19 cellular contexts compared by ENCODE assay signal in genomic region chr11:65776710-65777141, GRCh38. TPM values are rescaled to one million over a fixed set of nuclear protein-coding genes. Genes with fewer than 3 reads are reported as not detected.
DNase-seq lines count a peak whose midpoint lies in the region; ATAC-seq, FAIRE-seq and TF ChIP-seq lines count a peak whose summit lies in the region.
"Had no signal": no experiment of that assay in that cellular context is flagged by ENCODE, and none has a peak within 500 bp of the region (broad histone marks: within the 10 kb centered on the region; RNA-seq: fewer than 3 reads in every experiment).

No MANE protein-coding gene starts in this region.

- no peaks in the 10 kb centered on the region for H3K79me2 ChIP-seq in OCI-LY7 (ENCODE audit: insufficient read depth, low read depth, low read length)
- H3K79me2 ChIP-seq in osteoblast (ENCODE audit: insufficient read depth, low read length), result peaks cover 35% of the 10 kb centered on the region

- H3K9me3 ChIP-seq in A673 (ENCODE audit: low read depth, low read length, poor library complexity, severe bottlenecking) (no peaks in the 10 kb centered on the region), OCI-LY7 (ENCODE audit: low read length) (no peaks in the 10 kb centered on the region), psoas muscle (no peaks in the 10 kb centered on the region), small intestine (ENCODE audit: control insufficient read depth, low read depth) (no peaks in the 10 kb centered on the region), osteoblast (ENCODE audit: low read depth, low read length) (no peaks in the 10 kb centered on the region)

- BruUV-seq in A673 (replicated peaks; lab: Mats Ljungman, UMichigan), result TSS peak; percentile 7
- BruUV-seq in OCI-LY7 (replicated peaks; lab: Mats Ljungman, UMichigan), result TSS peak; percentile 35

- POLR2A ChIA-PET in A673 (lab: Charles Lee; ENCODE audit: low non-redundant PET), result interaction anchor here (0.6 kb wide), 1 partner anchor 217 kb away, joined by 3 read pairs; no protein-coding TSS in a partner anchor
- POLR2A ChIA-PET in OCI-LY7 (lab: Charles Lee), result interaction anchor here (0.5 to 0.7 kb wide), 2 partner anchors 26 to 114 kb away, joined by 3 read pairs; no protein-coding TSS in a partner anchor

- H3K4me1 ChIP-seq in A673 (ENCODE audit: insufficient read depth, low read length, poor library complexity, severe bottlenecking), result peaks cover 8% of the 10 kb centered on the region
- peaks cover 10% of the 10 kb centered on the region for H3K4me1 ChIP-seq in OCI-LY7 (ENCODE audit: insufficient read depth, low read length, poor library complexity, severe bottlenecking)
- H3K4me1 ChIP-seq in psoas muscle, result peaks cover 20% of the 10 kb centered on the region
- peaks cover 3 to 4% of the 10 kb centered on the region in 2 donors for H3K4me1 ChIP-seq in small intestine (ENCODE audit: control insufficient read depth in 2 of 2, insufficient read depth in 1 of 2, low read depth in 1 of 2, low read length in 1 of 2)
- peaks cover 5% of the 10 kb centered on the region for H3K4me1 ChIP-seq in osteoblast (ENCODE audit: insufficient read depth, low read length)

- H3K4me2 ChIP-seq in OCI-LY7 (ENCODE audit: low read length) (no peak overlapping the region), osteoblast (ENCODE audit: insufficient read depth, low read length) (no peak overlapping the region)

- H3K36me3 ChIP-seq in A673 (ENCODE audit: insufficient read depth, low read length, poor library complexity, severe bottlenecking), result peaks cover 23% of the 10 kb centered on the region
- H3K36me3 ChIP-seq in OCI-LY7 (ENCODE audit: insufficient read depth, low read length), result peaks cover 3% of the 10 kb centered on the region; the same call in 1 of the 2 replicates
- H3K36me3 ChIP-seq in psoas muscle (ENCODE audit: insufficient read depth in 1 of 2, low read depth in 1 of 2), result peaks cover 0 to 33% of the 10 kb centered on the region in 2 donors
- peaks cover 0 to 4% of the 10 kb centered on the region in 2 donors for H3K36me3 ChIP-seq in small intestine (ENCODE audit: control insufficient read depth in 2 of 2, insufficient read depth in 2 of 2, low read length in 2 of 2)
- peaks cover 9% of the 10 kb centered on the region for H3K36me3 ChIP-seq in osteoblast (ENCODE audit: insufficient read depth, low read length)
- H3K36me3 ChIP-seq: cardiac muscle cell had no signal

- no peak for ATAC-seq in psoas muscle
- ATAC-seq: right cardiac atrium, Right ventricle myocardium inferior, T-cell, WTC11 had no signal

- H3K4me3 ChIP-seq in A673 (ENCODE audit: low read depth, low read length, poor library complexity, severe bottlenecking), result no peak overlapping the region
- H3K4me3 ChIP-seq in OCI-LY7 (ENCODE audit: low read depth, low read length, poor library complexity, severe bottlenecking), result no peak overlapping the region
- no peak overlapping the region for H3K4me3 ChIP-seq in psoas muscle
- H3K4me3 ChIP-seq in small intestine (ENCODE audit: low read depth in 1 of 2, low read length in 2 of 2), result no peak overlapping the region
- no peak overlapping the region for H3K4me3 ChIP-seq in osteoblast (ENCODE audit: insufficient read depth, low read length)
- H3K4me3 ChIP-seq: cardiac muscle cell, lung had no signal

- DNase-seq in A673 (ENCODE audit: low spot score) (no peak), OCI-LY7 (ENCODE audit: low spot score) (no peak), epithelial cell of prostate (ENCODE audit: low read depth, low spot score) (no peak), psoas muscle (no peak), NCI-H69 (lab: John Stamatoyannopoulos, UW) (no peak), small intestine (no peak), HPDE6-E6E7 (ENCODE audit: extremely low spot score) (no peak), osteoblast (ENCODE audit: insufficient read length, low spot score, missing footprints) (no peak)
- DNase-seq: activated naive CD4-positive, alpha-beta T cell treated with anti-CD3 and anti-CD28 coated beads, Interleukin-2, amount 50 U/mL, for 16 hours; effector CD4-positive, alpha-beta T cell; NCI-H1105; right cardiac atrium; stimulated activated CD4-positive, alpha-beta T cell treated with anti-CD3 and anti-CD28 coated beads, Interleukin-4, amount 100 ng/mL, for 24 hours; T-cell had no signal

- 80 to 92% (median 84%) methylated on average over 8 of the region's 8 CpGs for WGBS in psoas muscle, 3 donors
- WGBS in small intestine, 3 donors, result 81 to 87% (median 86%) methylated on average over 8 of the region's 8 CpGs

- H2AFZ ChIP-seq in OCI-LY7 (ENCODE audit: low read length) (no peak overlapping the region), osteoblast (ENCODE audit: low read length) (no peak overlapping the region)

- H4K20me1 ChIP-seq in OCI-LY7 (ENCODE audit: insufficient read depth, low read length), result peaks cover 5% of the 10 kb centered on the region; the same call in 1 of the 2 replicates
- peaks cover 37% of the 10 kb centered on the region for H4K20me1 ChIP-seq in osteoblast (ENCODE audit: insufficient read depth, low read length)

- intact Hi-C loops in A673 (cut with micrococcal nuclease; ENCODE audit: unreplicated experiment) (no loop called here), OCI-LY7 (cut with micrococcal nuclease; ENCODE audit: unreplicated experiment) (no loop called here), psoas muscle (cut with DNase I) (loop anchor here in 1 of 2 donors (5.0 kb wide), 1 partner anchor 211 kb away; no protein-coding TSS in a partner anchor)

- no peak overlapping the region for H3K27ac ChIP-seq in A673 (ENCODE audit: low read depth, low read length, poor library complexity, severe bottlenecking)
- H3K27ac ChIP-seq in OCI-LY7 (ENCODE audit: low read depth, low read length, poor library complexity, severe bottlenecking), result no peak overlapping the region
- peak overlapping the region; percentile 17 for H3K27ac ChIP-seq in epithelial cell of prostate
- H3K27ac ChIP-seq in psoas muscle, result peak overlapping the region; percentile 23
- H3K27ac ChIP-seq in small intestine (ENCODE audit: low read depth in 1 of 2, low read length in 1 of 2), result peak overlapping the region in 1 of 2 donors; percentile 22
- H3K27ac ChIP-seq in osteoblast (ENCODE audit: low read depth, low read length), result no peak overlapping the region
- H3K27ac ChIP-seq: cardiac muscle cell had no signal

- FAIRE-seq in small intestine (lab: Jason Lieb, UNC), result no peak
- FAIRE-seq: urothelium cell line had no signal

- CTCF ChIA-PET in A673 (lab: Charles Lee), result no interaction called here
- CTCF ChIA-PET in OCI-LY7 (lab: Charles Lee; ENCODE audit: unreplicated experiment), result interaction anchor here (0.5 kb wide), 1 partner anchor 36 kb away, joined by 4 read pairs; no protein-coding TSS in a partner anchor

- no peaks in the 10 kb centered on the region for H3K9me2 ChIP-seq in OCI-LY7 (ENCODE audit: insufficient read depth, low read length)

- H3K27me3 ChIP-seq in A673 (replicated peaks; ENCODE audit: insufficient read depth, low read depth, low read length, poor library complexity) (no peaks in the 10 kb centered on the region), psoas muscle (ENCODE audit: insufficient read depth in 3 of 3, low read length in 2 of 3) (no peaks in the 10 kb centered on the region), small intestine (ENCODE audit: control insufficient read depth in 2 of 2, insufficient read depth in 2 of 2, low read length in 2 of 2) (no peaks in the 10 kb centered on the region), osteoblast (ENCODE audit: insufficient read depth, low read length) (no peaks in the 10 kb centered on the region)
- H3K27me3 ChIP-seq: cardiac muscle cell had no signal

- no peak for TF ChIP-seq CTCF in A673 (conservative IDR thresholded peaks at IDR 0.05; ENCODE audit: low read depth, low read length)
- no peak for TF ChIP-seq CTCF in OCI-LY7 (conservative IDR thresholded peaks at IDR 0.05; ENCODE audit: low read length)
- no peak for TF ChIP-seq CTCF in psoas muscle (IDR thresholded peaks at IDR 0.05)
- TF ChIP-seq CTCF in osteoblast (IDR thresholded peaks at IDR 0.05; ENCODE audit: extremely low read depth, low read depth, low read length), result no peak

RNA-seq across cellular contexts. Expression of gene AP5B1, which starts 4.0 kb away (rescaled TPM):
- total RNA-seq in A673 (2021) (22.5 and 22.8 TPM in 2 replicates), OCI-LY7 (2022) (23.9 and 25.6 TPM in 2 replicates), psoas muscle (10 to 100 TPM in 2 of 4 donors, 1 to 10 TPM in 2; 8.8 to 16.3 (median 12.7) TPM), osteoblast (15.3 and 18.1 TPM in 2 replicates)
- total RNA-seq in OCI-LY7 (2014; rRNA removed; shearing (Covaris generic)), result 10.2 and 12.9 TPM in 2 replicates
- polyA plus RNA-seq in psoas muscle (10 to 100 TPM in 1 of 3 donors, 1 to 10 TPM in 2; 6.1 to 20.5 (median 6.4) TPM), small intestine (1 to 10 TPM; 6.9 to 9.5 (median 8.6) TPM)

RNA-seq across cellular contexts. Expression of gene OVOL1, which starts 10.1 kb away (rescaled TPM):
- total RNA-seq in A673 (2021), result not detected in 2 replicates
- 0.15 TPM in 1 of 2 replicates, not detected in the other for total RNA-seq in OCI-LY7 (2014; rRNA removed; shearing (Covaris generic))
- total RNA-seq in OCI-LY7 (2022), result not detected in 2 replicates
- total RNA-seq in psoas muscle, result not detected
- under 1 TPM in 1 of 3 donors, not detected in 2; 0.01 TPM for polyA plus RNA-seq in psoas muscle
- 10 to 100 TPM; 11.9 to 23.9 (median 16.2) TPM for polyA plus RNA-seq in small intestine
- total RNA-seq in osteoblast, result not detected in 2 replicates
- total RNA-seq: right cardiac atrium, Right ventricle myocardium inferior had no signal
- polyA plus RNA-seq: right cardiac atrium had no signal

RNA-seq across cellular contexts. Expression of gene RNASEH2C, which starts 56.1 kb away (rescaled TPM):
- total RNA-seq in A673 (2021) (73.6 and 80.2 TPM in 2 replicates), OCI-LY7 (2022) (79.1 and 100 TPM in 2 replicates), psoas muscle (10 to 100 TPM; 17.5 to 38.4 (median 28.1) TPM), osteoblast (27.4 and 27.9 TPM in 2 replicates)
- total RNA-seq in OCI-LY7 (2014; rRNA removed; shearing (Covaris generic)), result 92.7 and 99.1 TPM in 2 replicates
- polyA plus RNA-seq in psoas muscle (10 to 100 TPM; 39.3 to 62.3 (median 47.1) TPM), small intestine (10 to 100 TPM; 50.1 to 65.1 (median 50.3) TPM)

RNA-seq across cellular contexts. Expression of gene SNX32, which starts 57.0 kb away (rescaled TPM):
- total RNA-seq in A673 (2021) (2.0 and 2.1 TPM in 2 replicates), OCI-LY7 (2022) (not detected in 2 replicates), psoas muscle (not detected), osteoblast (1.1 and 1.5 TPM in 2 replicates)
- not detected in 2 replicates for total RNA-seq in OCI-LY7 (2014; rRNA removed; shearing (Covaris generic))
- polyA plus RNA-seq in psoas muscle (under 1 TPM in 2 of 3 donors, not detected in 1; 0.05 to 0.20 TPM), small intestine (1 to 10 TPM in 2 of 3 donors, under 1 TPM in 1; 0.54 to 2.1 (median 1.6) TPM)
- total RNA-seq: Right ventricle myocardium inferior had no signal

Comparison
In these comparisons a context has a peak if more than half of its experiments do, and no peak if none do; other contexts are left out.
1. H3K27ac ChIP-seq: peak in epithelial cell of prostate (single experiment) and psoas muscle (single experiment); none in A673 (single experiment), OCI-LY7 (single experiment) and osteoblast (single experiment).